In genomic region chr15:47194718-47195117, GRCh38 we compare ENCODE assay signal across 9 cellular contexts.
DNase-seq lines count a peak whose midpoint lies in the region; ATAC-seq lines count a peak whose summit lies in the region.
"Had no signal": no experiment of that assay in that cellular context is flagged by ENCODE, and none has a peak within 500 bp of the region (broad histone marks: within the 10 kb centered on the region; RNA-seq: fewer than 3 reads in every experiment).

No MANE protein-coding gene starts in this region.

- no peak overlapping the region for H3K4me3 ChIP-seq in skeletal muscle cell (ENCODE audit: low read depth, low read length)

- ATAC-seq in esophagus mucosa = peak; percentile 49
- ATAC-seq in GM21737 (IDR thresholded peaks at IDR 0.05; ENCODE audit: unreplicated experiment) = no peak
- ATAC-seq: CD8-positive, alpha-beta T cell had no signal

- DNase-seq in NCI-H524 (lab: John Stamatoyannopoulos, UW) (peak; percentile 14 to 57), NCI-H524 treated with DMSO at 0.1 percent for 48 hours (lab: John Stamatoyannopoulos, UW) (no peak), OCI-M1 (lab: John Stamatoyannopoulos, UW) (peak; percentile 9), skeletal muscle cell (ENCODE audit: low read depth) (peak; percentile 18), NCI-H446 (lab: John Stamatoyannopoulos, UW) (no peak), NCI-H2196 treated with DMSO at 0.1 percent for 48 hours (lab: John Stamatoyannopoulos, UW; ENCODE audit: unreplicated experiment) (no peak)
- DNase-seq: CD8-positive, alpha-beta T cell had no signal

Comparison
In these comparisons a context has a peak if more than half of its experiments do, and no peak if none do; other contexts are left out.
1. DNase-seq: peak in NCI-H524 (2 of 2), OCI-M1 (single experiment) and skeletal muscle cell (single experiment); none in NCI-H524 treated with DMSO at 0.1 percent for 48 hours (single experiment), NCI-H446 (0 of 2) and NCI-H2196 treated with DMSO at 0.1 percent for 48 hours (single experiment).